10 cellular contexts compared by ENCODE assay signal in genomic region chr6:140043357-140043756, GRCh38.
DNase-seq lines count a peak whose midpoint lies in the region; ATAC-seq and TF ChIP-seq lines count a peak whose summit lies in the region.
"Had no signal": no experiment of that assay in that cellular context is flagged by ENCODE, and none has a peak within 500 bp of the region (broad histone marks: within the 10 kb centered on the region; RNA-seq: fewer than 3 reads in every experiment).

No MANE protein-coding gene starts in this region.

- H3K27me3 ChIP-seq in skeletal muscle tissue (ENCODE audit: control insufficient read depth in 3 of 3, insufficient read depth in 3 of 3, low read length in 3 of 3), result no peaks in the 10 kb centered on the region
- no peaks in the 10 kb centered on the region for H3K27me3 ChIP-seq in BE2C

- H3K4me3 ChIP-seq in skeletal muscle tissue (ENCODE audit: low read length in 3 of 3), result no peak overlapping the region
- no peak overlapping the region for H3K4me3 ChIP-seq in BE2C (ENCODE audit: low read depth, low read length)
- H3K4me3 ChIP-seq: prostate gland, thoracic aorta had no signal

- DNase-seq in activated CD4-positive, CD25-positive, alpha-beta regulatory T cell (lab: John Stamatoyannopoulos, UW), result no peak
- peak; percentile 52 for DNase-seq in NOMO-1 treated with dmso at 0.1 percent for 144 hours (lab: John Stamatoyannopoulos, UW; ENCODE audit: unreplicated experiment)
- DNase-seq in epithelial cell of prostate (ENCODE audit: low read depth, low spot score), result peak; percentile 93
- DNase-seq in NCI-H187 treated with DMSO at 0.1 percent for 48 hours (lab: John Stamatoyannopoulos, UW), result no peak
- DNase-seq in BE2C, result no peak
- DNase-seq in DMS153 (lab: John Stamatoyannopoulos, UW), result no peak

- H3K9ac ChIP-seq in skeletal muscle tissue (ENCODE audit: low read depth in 1 of 3, low read length in 3 of 3), result no peak overlapping the region

- H3K9me3 ChIP-seq in skeletal muscle tissue (ENCODE audit: control insufficient read depth in 3 of 3, low read length in 3 of 3), result no peaks in the 10 kb centered on the region
- no peaks in the 10 kb centered on the region for H3K9me3 ChIP-seq in BE2C
- H3K9me3 ChIP-seq: prostate gland, thoracic aorta had no signal

- H3K27ac ChIP-seq in epithelial cell of prostate, result peak overlapping the region; percentile 48
- peak overlapping the region; percentile 39 for H3K27ac ChIP-seq in skeletal muscle tissue (ENCODE audit: low read depth, low read length)
- H3K27ac ChIP-seq: prostate gland, thoracic aorta had no signal

- H3K4me1 ChIP-seq in skeletal muscle tissue (ENCODE audit: control insufficient read depth in 3 of 3, insufficient read depth in 3 of 3, low read length in 3 of 3) (peaks cover 3 to 14% (median 3%) of the 10 kb centered on the region in 3 donors), BE2C (peaks cover 12% of the 10 kb centered on the region)
- H3K4me1 ChIP-seq: prostate gland had no signal

- ATAC-seq in activated CD4-positive, CD25-positive, alpha-beta regulatory T cell treated with anti-CD3 and anti-CD28 coated beads, Interleukin-2, amount 50 U/mL, for 24 hours, result peak; percentile 76 to 78

- H3K36me3 ChIP-seq in skeletal muscle tissue (ENCODE audit: control insufficient read depth in 3 of 3, insufficient read depth in 3 of 3, low read length in 3 of 3) (no peaks in the 10 kb centered on the region), BE2C (no peaks in the 10 kb centered on the region)
- H3K36me3 ChIP-seq: prostate gland, thoracic aorta had no signal

- no peak for TF ChIP-seq CTCF in BE2C (IDR thresholded peaks at IDR 0.05; ENCODE audit: low read depth, low read length)

Comparison
In these comparisons a context has a peak if more than half of its experiments do, and no peak if none do; other contexts are left out.
1. DNase-seq: peak in NOMO-1 treated with dmso at 0.1 percent for 144 hours (single experiment) and epithelial cell of prostate (single experiment); none in activated CD4-positive, CD25-positive, alpha-beta regulatory T cell (0 of 4), NCI-H187 treated with DMSO at 0.1 percent for 48 hours (single experiment), BE2C (single experiment) and DMS153 (single experiment).